18 cellular contexts compared by ENCODE assay signal in genomic region chr3:16299746-16300145, GRCh38. TPM values are rescaled to one million over a fixed set of nuclear protein-coding genes. Genes with fewer than 3 reads are reported as not detected.
DNase-seq lines count a peak whose midpoint lies in the region; ATAC-seq and TF ChIP-seq lines count a peak whose summit lies in the region.
"Had no signal": no experiment of that assay in that cellular context is flagged by ENCODE, and none has a peak within 500 bp of the region (broad histone marks: within the 10 kb centered on the region; RNA-seq: fewer than 3 reads in every experiment).

No MANE protein-coding gene starts in this region.

- H3K27ac Mint-ChIP-seq in activated CD8-positive, alpha-beta memory T cell treated with anti-CD3 and anti-CD28 coated beads, Interleukin-2, amount 10 ng/mL, durations not matched to agents 7 days and 5 days = peak overlapping the region; percentile 94
- peak overlapping the region; percentile 98 for H3K27ac Mint-ChIP-seq in T-helper 17 cell
- H3K27ac Mint-ChIP-seq in stimulated activated naive B cell treated with anti-CD40 and anti-IgM and Interleukin-4, amounts not matched to agents 10 μg/mL and 1 μg/mL and 100 μg/mL, for 72 hours = peak overlapping the region; percentile 31
- H3K27ac Mint-ChIP-seq: progenitor cell of endocrine pancreas, type B pancreatic cell had no signal

- peaks cover 87% of the 10 kb centered on the region for H3K36me3 Mint-ChIP-seq in activated CD8-positive, alpha-beta memory T cell treated with anti-CD3 and anti-CD28 coated beads, Interleukin-2, amount 10 ng/mL, durations not matched to agents 7 days and 5 days
- H3K36me3 Mint-ChIP-seq in T-helper 17 cell (ENCODE audit: low read depth) = peaks cover 25% of the 10 kb centered on the region
- peaks cover 37 to 72% of the 10 kb centered on the region in 2 donors for H3K36me3 Mint-ChIP-seq in stimulated activated naive B cell treated with anti-CD40 and anti-IgM and Interleukin-4, amounts not matched to agents 10 μg/mL and 1 μg/mL and 100 μg/mL, for 72 hours

- CTCF ChIA-PET in activated CD8-positive, alpha-beta memory T cell treated with anti-CD3 and anti-CD28 coated beads, Interleukin-2, amount 10 ng/mL, durations not matched to agents 7 days and 5 days (lab: Charles Lee) = interaction anchor here (1.0 to 6.6 kb wide), 4 partner anchors 9 to 250 kb away, joined by 3 to 65 read pairs (median 8); no protein-coding TSS in a partner anchor

- no peak overlapping the region for H3K4me3 ChIP-seq in dorsolateral prefrontal cortex
- H3K4me3 ChIP-seq: ascending aorta, GM23248, heart right ventricle, Peyer's patch had no signal

- no peaks in the 10 kb centered on the region for H3K27me3 ChIP-seq in dorsolateral prefrontal cortex
- H3K27me3 ChIP-seq: ascending aorta, heart right ventricle, Peyer's patch had no signal

- H3K4me1 Mint-ChIP-seq in activated CD8-positive, alpha-beta memory T cell treated with anti-CD3 and anti-CD28 coated beads, Interleukin-2, amount 10 ng/mL, durations not matched to agents 7 days and 5 days = peaks cover 93% of the 10 kb centered on the region
- peaks cover 68% of the 10 kb centered on the region for H3K4me1 Mint-ChIP-seq in T-helper 17 cell
- H3K4me1 Mint-ChIP-seq in stimulated activated naive B cell treated with anti-CD40 and anti-IgM and Interleukin-4, amounts not matched to agents 10 μg/mL and 1 μg/mL and 100 μg/mL, for 72 hours = peaks cover 42 to 50% of the 10 kb centered on the region in 2 donors

- peak overlapping the region; percentile 6 for H3K4me3 Mint-ChIP-seq in activated CD8-positive, alpha-beta memory T cell treated with anti-CD3 and anti-CD28 coated beads, Interleukin-2, amount 10 ng/mL, durations not matched to agents 7 days and 5 days
- peak overlapping the region; percentile 93 for H3K4me3 Mint-ChIP-seq in T-helper 17 cell
- H3K4me3 Mint-ChIP-seq in stimulated activated naive B cell treated with anti-CD40 and anti-IgM and Interleukin-4, amounts not matched to agents 10 μg/mL and 1 μg/mL and 100 μg/mL, for 72 hours = no peak overlapping the region
- H3K4me3 Mint-ChIP-seq: activated T-cell treated with anti-CD3 and anti-CD28 coated beads, Interleukin-2, amount 50 U/mL, for 4 hours; type B pancreatic cell had no signal

- TF ChIP-seq CTCF in dorsolateral prefrontal cortex (IDR thresholded peaks at IDR 0.05 in 54 of 56, conservative IDR thresholded peaks at IDR 0.05 in 2 of 56; ENCODE audit: low read depth in 1 of 56, partially characterized antibody in 56 of 56) = no peak

- peaks cover 2% of the 10 kb centered on the region for H3K9me3 Mint-ChIP-seq in activated CD8-positive, alpha-beta memory T cell treated with anti-CD3 and anti-CD28 coated beads, Interleukin-2, amount 10 ng/mL, durations not matched to agents 7 days and 5 days (ENCODE audit: low read depth)
- no peaks in the 10 kb centered on the region for H3K9me3 Mint-ChIP-seq in stimulated activated naive B cell treated with anti-CD40 and anti-IgM and Interleukin-4, amounts not matched to agents 10 μg/mL and 1 μg/mL and 100 μg/mL, for 72 hours
- H3K9me3 Mint-ChIP-seq: activated T-cell treated with anti-CD3 and anti-CD28 coated beads, Interleukin-2, amount 50 U/mL, for 4 hours; type B pancreatic cell had no signal

- H3K27ac ChIP-seq in dorsolateral prefrontal cortex = peak overlapping the region in 34 of 59 donors; percentile 1 to 72 (median 50)
- H3K27ac ChIP-seq: ascending aorta, GM23248 had no signal

- no peaks in the 10 kb centered on the region for H3K9me3 ChIP-seq in T-helper 17 cell (ENCODE audit: control insufficient read depth, low read length, poor library complexity, severe bottlenecking)
- H3K9me3 ChIP-seq: ascending aorta, Peyer's patch had no signal

- no peaks in the 10 kb centered on the region for H3K27me3 Mint-ChIP-seq in activated CD8-positive, alpha-beta memory T cell treated with anti-CD3 and anti-CD28 coated beads, Interleukin-2, amount 10 ng/mL, durations not matched to agents 7 days and 5 days
- no peaks in the 10 kb centered on the region for H3K27me3 Mint-ChIP-seq in T-helper 17 cell
- no peaks in the 10 kb centered on the region for H3K27me3 Mint-ChIP-seq in stimulated activated naive B cell treated with anti-CD40 and anti-IgM and Interleukin-4, amounts not matched to agents 10 μg/mL and 1 μg/mL and 100 μg/mL, for 72 hours
- H3K27me3 Mint-ChIP-seq: progenitor cell of endocrine pancreas, type B pancreatic cell had no signal

- intact Hi-C loops in dorsolateral prefrontal cortex (cut with DNase I) = loop anchor here in 1 of 2 donors (5.0 kb wide), 1 partner anchor 53 kb away; no protein-coding TSS in a partner anchor

- ATAC-seq in activated CD8-positive, alpha-beta memory T cell treated with anti-CD3 and anti-CD28 coated beads, Interleukin-2, amount 10 ng/mL, durations not matched to agents 7 days and 5 days = no peak
- no peak for ATAC-seq in T-helper 17 cell
- no peak for ATAC-seq in stimulated activated naive B cell treated with anti-CD40 and anti-IgM and Interleukin-4, amounts not matched to agents 10 μg/mL and 1 μg/mL and 100 μg/mL, for 72 hours (replicated peaks)
- ATAC-seq: heart right ventricle had no signal

- DNase-seq in activated CD8-positive, alpha-beta memory T cell treated with anti-CD3 and anti-CD28 coated beads, Interleukin-2, amount 10 ng/mL, durations not matched to agents 7 days and 5 days = no peak
- no peak for DNase-seq in activated CD8-positive, alpha-beta memory T cell treated with anti-CD3 and anti-CD28 coated beads, Interleukin-2, amount 50 U/mL, for 48 hours
- DNase-seq in T-helper 17 cell (no peak), dorsolateral prefrontal cortex (no peak), NCI-H526 (lab: John Stamatoyannopoulos, UW) (no peak), NCI-H345 treated with DMSO at 0.1 percent for 48 hours (lab: John Stamatoyannopoulos, UW; ENCODE audit: unreplicated experiment) (no peak), 8988T (no peak)
- DNase-seq in stimulated activated naive B cell treated with anti-CD40 and anti-IgM and Interleukin-4, amounts not matched to agents 10 μg/mL and 1 μg/mL and 100 μg/mL, for 72 hours = no peak
- DNase-seq: activated T-cell treated with anti-CD3 and anti-CD28 coated beads, Interleukin-2, amount 50 U/mL, for 4 hours; GM23248; heart right ventricle; NCI-H1694 treated with DMSO at 0.1 percent for 48 hours; NCI-H226; Peyer's patch; stimulated activated CD8-positive, alpha-beta memory T cell treated with anti-CD3 and anti-CD28 coated beads, Interleukin-4, amount 100 ng/mL, for 48 hours had no signal

RNA-seq across cellular contexts. Expression of gene OXNAD1, which starts 34.7 kb away (rescaled TPM):
- 10 to 100 TPM; 44.9 to 47.4 TPM for total RNA-seq in activated CD8-positive, alpha-beta memory T cell treated with anti-CD3 and anti-CD28 coated beads, Interleukin-2, amount 10 ng/mL, durations not matched to agents 7 days and 5 days
- total RNA-seq in T-helper 17 cell = 10 to 100 TPM; 73.1 to 89.3 TPM
- total RNA-seq in dorsolateral prefrontal cortex = 10 to 100 TPM; 16.6 to 37.5 (median 26.2) TPM

RNA-seq across cellular contexts. Expression of gene DPH3, which starts 35.0 kb away (rescaled TPM):
- total RNA-seq in activated CD8-positive, alpha-beta memory T cell treated with anti-CD3 and anti-CD28 coated beads, Interleukin-2, amount 10 ng/mL, durations not matched to agents 7 days and 5 days = 10 to 100 TPM; 13.9 to 23.8 TPM
- total RNA-seq in T-helper 17 cell (10 to 100 TPM; 16.1 to 22.8 TPM), dorsolateral prefrontal cortex (10 to 100 TPM; 12.7 to 30.0 (median 19.6) TPM)

Comparison
In these comparisons a context has a peak if more than half of its experiments do, and no peak if none do; other contexts are left out.
1. H3K27ac Mint-ChIP-seq: peak in every context shown above with its lines; median percentile 98 in T-helper 17 cell; 94 in activated CD8-positive, alpha-beta memory T cell treated with anti-CD3 and anti-CD28 coated beads, Interleukin-2, amount 10 ng/mL, durations not matched to agents 7 days and 5 days; 31 in stimulated activated naive B cell treated with anti-CD40 and anti-IgM and Interleukin-4, amounts not matched to agents 10 μg/mL and 1 μg/mL and 100 μg/mL, for 72 hours.
2. H3K4me3 Mint-ChIP-seq: peak in activated CD8-positive, alpha-beta memory T cell treated with anti-CD3 and anti-CD28 coated beads, Interleukin-2, amount 10 ng/mL, durations not matched to agents 7 days and 5 days (single experiment) and T-helper 17 cell (single experiment); none in stimulated activated naive B cell treated with anti-CD40 and anti-IgM and Interleukin-4, amounts not matched to agents 10 μg/mL and 1 μg/mL and 100 μg/mL, for 72 hours (0 of 2).